ENCODE assay signal across 1 cellular context in the genomic region with DNA sequence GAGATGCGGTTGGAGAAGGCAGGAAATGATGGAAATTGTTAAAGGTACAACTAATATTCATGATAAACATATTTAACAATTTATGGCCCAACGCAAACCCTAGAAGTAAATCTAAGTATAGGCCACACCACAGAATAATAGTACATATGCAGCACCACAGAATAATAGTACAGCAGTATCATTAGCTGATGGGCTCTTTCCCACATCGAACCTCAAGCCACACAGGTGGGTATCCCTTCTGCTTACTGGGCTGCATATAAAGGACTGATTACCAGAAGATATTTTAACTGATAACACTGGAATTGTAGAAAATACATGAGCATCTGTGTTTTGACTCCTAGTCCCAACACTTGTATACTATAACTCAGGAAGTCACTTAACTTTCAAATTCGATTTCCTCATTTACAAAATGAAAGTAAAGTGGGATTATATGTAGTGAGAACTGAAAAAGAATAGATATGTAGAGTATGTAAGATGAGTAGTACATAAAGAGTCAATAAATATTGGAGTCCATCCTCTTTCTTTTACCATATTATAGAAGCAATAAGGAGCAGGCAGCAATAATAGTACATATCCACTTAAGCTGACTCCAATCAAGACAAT.
TF ChIP-seq lines count a peak whose summit lies in the region.

No MANE protein-coding gene starts in this region.

TF ChIP-seq in endothelial cell of umbilical vein, 7 proteins besides CTCF, POLR2A, EP300 and RAD21 (continued from another document):
- TF ChIP-seq, protein P1, sequence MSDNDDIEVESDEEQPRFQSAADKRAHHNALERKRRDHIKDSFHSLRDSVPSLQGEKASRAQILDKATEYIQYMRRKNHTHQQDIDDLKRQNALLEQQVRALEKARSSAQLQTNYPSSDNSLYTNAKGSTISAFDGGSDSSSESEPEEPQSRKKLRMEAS (IDR thresholded peaks at IDR 0.05; ENCODE audit: insufficient read depth, insufficient read length), result no peak
- TF ChIP-seq GATA2 (IDR thresholded peaks at IDR 0.05; ENCODE audit: insufficient read depth, insufficient read length, low read depth, low read length), result no peak
- no peak for TF ChIP-seq MYC (IDR thresholded peaks at IDR 0.05; ENCODE audit: low read depth, low read length)
TF ChIP-seq in endothelial cell of umbilical vein: peak in this region for 0.
